In genomic region chr15:31360843-31361763, GRCh38 we compare ENCODE assay signal across 8 cellular contexts. TPM values are rescaled to one million over a fixed set of nuclear protein-coding genes. Genes with fewer than 3 reads are reported as not detected.
DNase-seq lines count a peak whose midpoint lies in the region; ATAC-seq and TF ChIP-seq lines count a peak whose summit lies in the region.

No MANE protein-coding gene starts in this region.

- no peaks in the 10 kb centered on the region for H3K4me1 ChIP-seq in endocrine pancreas (ENCODE audit: control insufficient read depth, insufficient read depth, low read length)
- H3K4me1 ChIP-seq in BE2C: peaks cover 66% of the 10 kb centered on the region

- TF ChIP-seq CTCF in BE2C (IDR thresholded peaks at IDR 0.05; ENCODE audit: low read depth, low read length): no peak

- H3K9me3 Mint-ChIP-seq in activated CD4-positive, alpha-beta T cell treated with anti-CD3 and anti-CD28 coated beads, Interleukin-2, amount 10 ng/mL, durations not matched to agents 24 days and 14 days: no peaks in the 10 kb centered on the region

- H3K4me3 ChIP-seq in endocrine pancreas (ENCODE audit: control insufficient read depth, insufficient read depth, low read length) (no peak overlapping the region), BE2C (ENCODE audit: low read depth, low read length) (no peak overlapping the region)

- peak; percentile 68 for ATAC-seq in HG02973 (IDR thresholded peaks at IDR 0.05; ENCODE audit: unreplicated experiment)

- intact Hi-C loops in activated CD4-positive, alpha-beta T cell treated with anti-CD3 and anti-CD28 coated beads, Interleukin-2, amount 10 ng/mL, durations not matched to agents 24 days and 14 days (cut with micrococcal nuclease): loop anchor here (1.0 to 10.0 kb wide), 5 partner anchors 8 to 96 kb away; no protein-coding TSS in a partner anchor

- peak overlapping the region; percentile 78 for H3K4me3 Mint-ChIP-seq in activated CD4-positive, alpha-beta T cell treated with anti-CD3 and anti-CD28 coated beads, Interleukin-2, amount 10 ng/mL, durations not matched to agents 24 days and 14 days

- DNase-seq in NCI-H1436 (lab: John Stamatoyannopoulos, UW): peak; percentile 60
- no peak for DNase-seq in NCI-H1436 treated with DMSO at 0.1 percent for 48 hours (lab: John Stamatoyannopoulos, UW)
- DNase-seq in NCI-H2081 treated with DMSO at 0.1 percent for 48 hours (lab: John Stamatoyannopoulos, UW): peak; percentile 41
- peak; percentile 95 for DNase-seq in activated CD4-positive, alpha-beta T cell treated with anti-CD3 and anti-CD28 coated beads, Interleukin-2, amount 10 ng/mL, durations not matched to agents 24 days and 14 days
- peak; percentile 32 for DNase-seq in stimulated activated CD4-positive, alpha-beta T cell treated with anti-CD3 and anti-CD28 coated beads, Interleukin-2, amount 100 ng/mL, for 4 hours (ENCODE audit: low read depth)
- DNase-seq in BE2C: no peak

- H3K9ac ChIP-seq in endocrine pancreas (ENCODE audit: control insufficient read depth, insufficient read depth, low read length): peak overlapping the region; percentile 7

- peaks cover 85% of the 10 kb centered on the region for H3K4me1 Mint-ChIP-seq in activated CD4-positive, alpha-beta T cell treated with anti-CD3 and anti-CD28 coated beads, Interleukin-2, amount 10 ng/mL, durations not matched to agents 24 days and 14 days

- H3K27me3 Mint-ChIP-seq in activated CD4-positive, alpha-beta T cell treated with anti-CD3 and anti-CD28 coated beads, Interleukin-2, amount 10 ng/mL, durations not matched to agents 24 days and 14 days: no peaks in the 10 kb centered on the region

- H3K27ac Mint-ChIP-seq in activated CD4-positive, alpha-beta T cell treated with anti-CD3 and anti-CD28 coated beads, Interleukin-2, amount 10 ng/mL, durations not matched to agents 24 days and 14 days: peak overlapping the region; percentile 98

- H3K27me3 ChIP-seq in endocrine pancreas (ENCODE audit: control insufficient read depth, insufficient read depth, low read length) (no peaks in the 10 kb centered on the region), BE2C (no peaks in the 10 kb centered on the region)

- H3K36me3 ChIP-seq in endocrine pancreas (ENCODE audit: control insufficient read depth, insufficient read depth, low read length) (no peaks in the 10 kb centered on the region), BE2C (no peaks in the 10 kb centered on the region; the same call in 1 of the 2 replicates)

- H3K36me3 Mint-ChIP-seq in activated CD4-positive, alpha-beta T cell treated with anti-CD3 and anti-CD28 coated beads, Interleukin-2, amount 10 ng/mL, durations not matched to agents 24 days and 14 days (ENCODE audit: low read depth): peaks cover 29% of the 10 kb centered on the region

- no peaks in the 10 kb centered on the region for H3K9me3 ChIP-seq in endocrine pancreas (ENCODE audit: control insufficient read depth, low read length)
- H3K9me3 ChIP-seq in BE2C: no peaks in the 10 kb centered on the region

RNA-seq across cellular contexts. Expression of gene KLF13, which starts 34.5 kb away (rescaled TPM):
- 122 and 135 TPM in 2 replicates for total RNA-seq in activated CD4-positive, alpha-beta T cell treated with anti-CD3 and anti-CD28 coated beads, Interleukin-2, amount 10 ng/mL, durations not matched to agents 24 days and 14 days
- 88.9 TPM for polyA plus RNA-seq in BE2C (2012; ENCODE audit: insufficient read depth, insufficient read length, low read depth)

Comparison
In these comparisons a context has a peak if more than half of its experiments do, and no peak if none do; other contexts are left out.
1. DNase-seq: peak in NCI-H1436 (single experiment), NCI-H2081 treated with DMSO at 0.1 percent for 48 hours (single experiment), activated CD4-positive, alpha-beta T cell treated with anti-CD3 and anti-CD28 coated beads, Interleukin-2, amount 10 ng/mL, durations not matched to agents 24 days and 14 days (single experiment) and stimulated activated CD4-positive, alpha-beta T cell treated with anti-CD3 and anti-CD28 coated beads, Interleukin-2, amount 100 ng/mL, for 4 hours (single experiment); none in NCI-H1436 treated with DMSO at 0.1 percent for 48 hours (single experiment) and BE2C (single experiment).